ENCODE assay signal across 2 cellular contexts in the genomic region with DNA sequence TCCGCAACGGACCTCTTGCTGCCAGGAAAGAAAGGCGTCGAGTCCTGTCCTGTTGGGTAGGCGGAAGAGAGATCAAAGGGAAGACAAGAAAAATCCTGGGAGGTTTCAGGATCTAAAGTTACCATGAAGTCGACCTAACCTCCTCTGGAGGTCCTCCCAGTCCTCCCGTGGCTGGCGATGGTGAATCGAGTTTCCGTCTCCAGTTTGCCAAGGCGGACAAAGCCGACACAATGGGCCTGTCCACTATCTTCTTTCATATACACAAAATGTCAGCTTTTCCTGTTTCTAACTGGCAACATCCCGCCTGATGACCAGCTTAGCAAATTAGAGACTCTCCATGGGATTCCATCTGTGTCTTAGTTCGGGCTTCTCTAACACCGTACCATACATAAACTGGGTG. TPM values are rescaled to one million over a fixed set of nuclear protein-coding genes. Genes with fewer than 3 reads are reported as not detected.
"Had no signal": no experiment of that assay in that cellular context is flagged by ENCODE, and none has a peak within 500 bp of the region (broad histone marks: within the 10 kb centered on the region; RNA-seq: fewer than 3 reads in every experiment).

No MANE protein-coding gene starts in this region.

RNA-seq across cellular contexts. Expression of a gene that starts 22.7 kb away (rescaled TPM):
- total RNA-seq: H4 had no signal
- polyA plus RNA-seq: IgD-negative memory B cell had no signal
